Comparison of ENCODE assay signal across 8 cellular contexts in the genomic region with DNA sequence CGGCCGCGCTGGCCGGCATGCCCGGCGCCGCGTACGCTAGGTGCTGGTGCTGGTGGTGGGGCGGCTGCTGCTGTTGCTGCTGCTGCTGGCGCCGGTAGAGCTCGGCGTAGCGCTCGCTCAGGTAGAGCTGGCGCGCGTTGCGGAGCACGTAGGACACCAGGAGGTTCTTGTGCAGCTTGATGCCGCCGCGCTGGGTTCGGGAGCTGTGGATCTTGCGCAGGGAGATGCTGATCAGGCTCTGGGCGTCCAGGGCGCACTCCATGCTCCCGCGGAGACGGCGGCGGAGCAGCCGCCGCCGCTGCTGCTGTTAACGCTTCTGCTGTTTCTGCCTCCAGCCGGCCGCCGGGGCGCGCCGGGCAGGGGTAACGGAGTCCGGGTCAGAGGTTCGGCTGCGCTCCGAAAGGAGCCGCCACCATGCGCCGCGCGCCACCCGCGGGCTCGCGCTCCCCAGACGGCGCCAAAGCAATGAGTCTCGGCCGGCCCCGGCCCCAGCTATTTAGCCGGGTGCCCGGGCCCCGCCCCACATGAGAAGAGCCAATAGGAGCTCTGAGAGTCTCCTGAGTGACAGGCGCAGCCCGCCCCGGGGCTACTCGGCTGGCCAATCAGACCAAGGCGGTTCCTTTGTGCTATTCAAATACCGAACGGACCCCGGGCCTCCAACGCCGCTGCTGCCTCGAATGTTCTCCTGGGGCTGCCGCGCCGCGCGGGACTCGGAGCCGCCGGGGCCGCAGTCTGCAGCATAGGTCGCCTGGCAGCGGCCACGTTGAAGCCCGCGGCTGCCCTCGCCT. TPM values are rescaled to one million over a fixed set of nuclear protein-coding genes. Genes with fewer than 3 reads are reported as not detected.
DNase-seq lines count a peak whose midpoint lies in the region; ATAC-seq, FAIRE-seq and TF ChIP-seq lines count a peak whose summit lies in the region.

A gene (minus strand): TSS at position 471 of the 788 bp plus-strand sequence. CDS start 209 bp downstream, at position 262.

- intact Hi-C loops in heart left ventricle (cut with DNase I) (loop anchor here (1.0 to 10.0 kb wide), 15 partner anchors 36 to 437 kb away; no protein-coding TSS in a partner anchor), posterior cingulate gyrus (cut with DNase I) (loop anchor here (5.0 kb wide), 2 partner anchors 144 to 319 kb away; no protein-coding TSS in a partner anchor)

- H3K4me1 ChIP-seq in heart left ventricle, result peaks cover 3 to 43% (median 25%) of the 10 kb centered on the region in 12 donors

- peak; percentile 99 for DNase-seq in GM12891 (ENCODE audit: insufficient read length, low spot score)
- peak; percentile 91 to 99 (median 99) for DNase-seq in NCI-H1417 (lab: John Stamatoyannopoulos, UW)
- peak; percentile 95 for DNase-seq in SW480 (ENCODE audit: low spot score)
- DNase-seq in heart left ventricle, result peak; percentile 94 to 98 (median 97)
- peak; percentile 93 to 100 (median 98) for DNase-seq in posterior cingulate gyrus
- DNase-seq in type B pancreatic cell (ENCODE audit: extremely low spot score, unreplicated experiment), result peak; percentile 99

- peak within 1 kb of the TSS; percentile 95 for H3K4me3 Mint-ChIP-seq in type B pancreatic cell

- H3K27me3 Mint-ChIP-seq in type B pancreatic cell, result no peaks in the 10 kb centered on the region

- FAIRE-seq in GM12891 (lab: Jason Lieb, UNC), result peak; percentile 79

- no peak within 1 kb of the TSS for H3K27ac ChIP-seq in adipose tissue (ENCODE audit: low read depth, low read length)
- peak within 1 kb of the TSS; percentile 81 to 100 (median 99) for H3K27ac ChIP-seq in heart left ventricle

- peaks cover 19% of the 10 kb centered on the region for H3K4me1 Mint-ChIP-seq in type B pancreatic cell (ENCODE audit: unreplicated experiment)

- no peaks in the 10 kb centered on the region for H3K9me3 Mint-ChIP-seq in type B pancreatic cell

- no peaks in the 10 kb centered on the region for H3K9me3 ChIP-seq in heart left ventricle

- peak within 1 kb of the TSS; percentile 77 to 99 (median 95) for H3K4me3 ChIP-seq in heart left ventricle

- TF ChIP-seq CTCF in heart left ventricle (IDR thresholded peaks at IDR 0.05) (no peak), type B pancreatic cell (conservative IDR thresholded peaks at IDR 0.05) (no peak)

- H3K27me3 ChIP-seq in heart left ventricle, result no peaks in the 10 kb centered on the region

- H3K36me3 ChIP-seq in heart left ventricle, result no peaks in the 10 kb centered on the region

- peak; percentile 75 for ATAC-seq in HG02763 (IDR thresholded peaks at IDR 0.05; ENCODE audit: unreplicated experiment)
- ATAC-seq in heart left ventricle, result peak; percentile 85 to 90 (median 89)

- H3K27ac Mint-ChIP-seq in type B pancreatic cell, result peak within 1 kb of the TSS; percentile 88

- TF ChIP-seq POLR2A in GM12891 (IDR thresholded peaks at IDR 0.05; ENCODE audit: low read depth, low read length), result peak; percentile 62; the same call in 1 of the 2 replicates
- peak; percentile 90 to 99 for TF ChIP-seq POLR2A in heart left ventricle (IDR thresholded peaks at IDR 0.05)

- WGBS in adipose tissue, 3 donors, result 0% methylated on average over 81 to 91 of the region's 91 CpGs
- WGBS in heart left ventricle, 4 donors, result 0 to 1% (median 0%) methylated on average over 22 to 91 of the region's 91 CpGs

- no peaks in the 10 kb centered on the region for H3K36me3 Mint-ChIP-seq in type B pancreatic cell

TF ChIP-seq in GM12891, 5 proteins besides CTCF, POLR2A, EP300 and RAD21:
- no peak for TF ChIP-seq PAX5 (IDR thresholded peaks at IDR 0.05; ENCODE audit: insufficient read depth, low read length, severe bottlenecking)
- TF ChIP-seq TAF1 (IDR thresholded peaks at IDR 0.05; ENCODE audit: low read depth, low read length), result peak; percentile 62; the same call in 1 of the 2 replicates
- 0 out of 2 replicates have a peak, but pooled peaks have one; percentile 43 for TF ChIP-seq POLR2AphosphoS5 (IDR thresholded peaks at IDR 0.05; ENCODE audit: low read depth, low read length)

RNA-seq across cellular contexts. Expression of the gene that starts here (rescaled TPM):
- polyA plus RNA-seq in GM12891 (2012; ENCODE audit: low read depth, missing spikeins), result 0.19 TPM
- polyA plus RNA-seq in adipose tissue (10 to 100 TPM in 2 of 3 donors, 1 to 10 TPM in 1; 3.8 to 16.8 (median 10.3) TPM), heart left ventricle (1 to 10 TPM; 2.8 to 7.3 TPM)
- total RNA-seq in heart left ventricle (10 to 100 TPM in 3 of 9 donors, 1 to 10 TPM in 6; 4.1 to 18.4 (median 5.5) TPM), type B pancreatic cell (ENCODE audit: low replicate concordance) (22.3 and 37.5 TPM in 2 replicates)
